8 cellular contexts compared by ENCODE assay signal in the genomic region with DNA sequence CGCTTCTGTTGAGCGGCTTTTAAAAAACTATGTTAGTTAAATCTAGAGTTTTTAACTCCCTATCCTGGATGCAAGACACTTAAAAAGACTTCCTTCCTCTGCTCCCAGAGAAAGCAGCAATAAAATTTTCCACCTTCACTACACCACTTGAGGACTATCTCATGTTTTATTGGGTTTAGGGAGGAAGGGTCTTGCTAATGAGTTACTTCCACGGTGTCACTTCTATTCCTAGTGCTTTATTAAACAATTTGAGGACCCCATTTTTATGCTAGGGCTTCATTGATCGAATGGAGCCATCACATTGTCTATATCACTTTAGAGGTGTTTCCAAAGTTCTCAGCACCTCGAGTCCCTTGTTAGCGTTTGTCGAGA. TPM values are rescaled to one million over a fixed set of nuclear protein-coding genes. Genes with fewer than 3 reads are reported as not detected.
DNase-seq lines count a peak whose midpoint lies in the region; ATAC-seq and TF ChIP-seq lines count a peak whose summit lies in the region.

No MANE protein-coding gene starts in this region.

- peaks cover 16% of the 10 kb centered on the region; the same call in 1 of the 2 replicates for H3F3A ChIP-seq in Loucy (ENCODE audit: low read depth)

- peak overlapping the region; percentile 78 for H3K4me3 Mint-ChIP-seq in dendritic cell treated with granulocyte-macrophage colony-stimulating factor and Interleukin-4, amounts not matched to agents 40 ng/mL and 50 ng/mL, for 4 days
- peak overlapping the region; percentile 97 for H3K4me3 Mint-ChIP-seq in natural killer cell

- H3K36me3 ChIP-seq in BE2C (0 out of 2 replicates have a peak, but pooled peaks cover 4% of the 10 kb centered on the region), Loucy (ENCODE audit: insufficient read depth, low read length) (no peaks in the 10 kb centered on the region)

- POLR2A ChIA-PET in GM10248 (lab: Yijun Ruan, JAX): no interaction called here

- peaks cover 2% of the 10 kb centered on the region for H3K27me3 Mint-ChIP-seq in dendritic cell treated with granulocyte-macrophage colony-stimulating factor and Interleukin-4, amounts not matched to agents 40 ng/mL and 50 ng/mL, for 4 days
- H3K27me3 Mint-ChIP-seq in natural killer cell (ENCODE audit: low read depth in 2 of 2): no peaks in the 10 kb centered on the region

- no peaks in the 10 kb centered on the region for H3K27me3 ChIP-seq in BE2C
- H3K27me3 ChIP-seq in Loucy (ENCODE audit: insufficient read depth, low read length, poor library complexity, severe bottlenecking): no peaks in the 10 kb centered on the region

- H3K4me1 ChIP-seq in BE2C: 0 out of 2 replicates have a peak, but pooled peaks cover 3% of the 10 kb centered on the region
- H3K4me1 ChIP-seq in Loucy (ENCODE audit: insufficient read depth, low read length, poor library complexity, severe bottlenecking): peaks cover 27% of the 10 kb centered on the region

- peaks cover 27% of the 10 kb centered on the region for H3K36me3 Mint-ChIP-seq in dendritic cell treated with granulocyte-macrophage colony-stimulating factor and Interleukin-4, amounts not matched to agents 40 ng/mL and 50 ng/mL, for 4 days (ENCODE audit: low read depth)
- no peaks in the 10 kb centered on the region for H3K36me3 Mint-ChIP-seq in natural killer cell

- H3K9me3 ChIP-seq in BE2C (no peaks in the 10 kb centered on the region), Loucy (ENCODE audit: insufficient read depth, low read depth, low read length) (no peaks in the 10 kb centered on the region)

- H3K9me3 Mint-ChIP-seq in dendritic cell treated with granulocyte-macrophage colony-stimulating factor and Interleukin-4, amounts not matched to agents 40 ng/mL and 50 ng/mL, for 4 days: no peaks in the 10 kb centered on the region
- H3K9me3 Mint-ChIP-seq in natural killer cell: no peaks in the 10 kb centered on the region

- peak overlapping the region; percentile 98 for H3K4me2 ChIP-seq in Loucy (ENCODE audit: low read depth, low read length, poor library complexity, severe bottlenecking)

- DNase-seq in BE2C (no peak), natural killer cell (no peak), HK-2 (ENCODE audit: unreplicated experiment) (no peak), GM10248 (ENCODE audit: extremely low spot score) (no peak)

- H3K4me1 Mint-ChIP-seq in dendritic cell treated with granulocyte-macrophage colony-stimulating factor and Interleukin-4, amounts not matched to agents 40 ng/mL and 50 ng/mL, for 4 days (ENCODE audit: low read depth): peaks cover 38% of the 10 kb centered on the region
- H3K4me1 Mint-ChIP-seq in natural killer cell: peaks cover 42 to 46% of the 10 kb centered on the region in 2 donors

- peak overlapping the region; percentile 94 for H2AFZ ChIP-seq in Loucy (ENCODE audit: low read length)

- peak overlapping the region; percentile 92 for H3K4me3 ChIP-seq in BE2C (ENCODE audit: low read depth, low read length)
- peak overlapping the region; percentile 85 for H3K4me3 ChIP-seq in Loucy (ENCODE audit: low read length, poor library complexity, severe bottlenecking)

- H3K27ac Mint-ChIP-seq in dendritic cell treated with granulocyte-macrophage colony-stimulating factor and Interleukin-4, amounts not matched to agents 40 ng/mL and 50 ng/mL, for 4 days: peak overlapping the region; percentile 86
- H3K27ac Mint-ChIP-seq in natural killer cell: peak overlapping the region; percentile 95 to 98

- peaks cover 1% of the 10 kb centered on the region for H4K20me1 ChIP-seq in Loucy (ENCODE audit: insufficient read depth, low read length, poor library complexity, severe bottlenecking)

- no peak for ATAC-seq in natural killer cell
- no peak for ATAC-seq in HG03571 (IDR thresholded peaks at IDR 0.05; ENCODE audit: unreplicated experiment)
- ATAC-seq in HG03280 (IDR thresholded peaks at IDR 0.05; ENCODE audit: unreplicated experiment): no peak

- H3K9ac ChIP-seq in Loucy (ENCODE audit: low read depth, low read length, poor library complexity, severe bottlenecking): peak overlapping the region; percentile 87

- intact Hi-C loops in dendritic cell treated with granulocyte-macrophage colony-stimulating factor and Interleukin-4, amounts not matched to agents 40 ng/mL and 50 ng/mL, for 4 days (cut with micrococcal nuclease): loop anchor here (10.0 kb wide), 1 partner anchor 112 kb away; no protein-coding TSS in a partner anchor
- intact Hi-C loops in natural killer cell (cut with micrococcal nuclease): loop anchor here (1.0 to 2.0 kb wide), 2 partner anchors 16 to 35 kb away; no protein-coding TSS in a partner anchor

- peaks cover 19% of the 10 kb centered on the region for H3K79me2 ChIP-seq in Loucy (ENCODE audit: insufficient read depth, low read length)

- CTCF ChIA-PET in GM10248 (lab: Yijun Ruan, JAX): interaction anchor here (1.5 to 1.9 kb wide), 2 partner anchors 147 to 153 kb away, joined by 3 to 4 read pairs; no protein-coding TSS in a partner anchor

- H3K9me2 ChIP-seq in Loucy (replicated peaks; ENCODE audit: low read depth, low read length): no peaks in the 10 kb centered on the region

- no peak for TF ChIP-seq CTCF in BE2C (IDR thresholded peaks at IDR 0.05; ENCODE audit: low read depth, low read length)
- TF ChIP-seq CTCF in Loucy (conservative IDR thresholded peaks at IDR 0.05; ENCODE audit: low read length): no peak
- no peak for TF ChIP-seq CTCF in natural killer cell (IDR thresholded peaks at IDR 0.05)
- no peak for TF ChIP-seq CTCF in GM10248 (IDR thresholded peaks at IDR 0.05; ENCODE audit: control extremely low read depth, extremely low read depth, low read depth, missing control alignments)

RNA-seq across cellular contexts. Expression of gene STIM2, which starts 3.7 kb away (rescaled TPM):
- 32.5 TPM for polyA plus RNA-seq in BE2C (2012; ENCODE audit: insufficient read depth, insufficient read length, low read depth)
- total RNA-seq in natural killer cell: 100 to 1,000 TPM in 2 of 3 donors, 10 to 100 TPM in 1; 98.3 to 104 (median 100) TPM
